Comparison of ENCODE assay signal across 8 cellular contexts in the genomic region with DNA sequence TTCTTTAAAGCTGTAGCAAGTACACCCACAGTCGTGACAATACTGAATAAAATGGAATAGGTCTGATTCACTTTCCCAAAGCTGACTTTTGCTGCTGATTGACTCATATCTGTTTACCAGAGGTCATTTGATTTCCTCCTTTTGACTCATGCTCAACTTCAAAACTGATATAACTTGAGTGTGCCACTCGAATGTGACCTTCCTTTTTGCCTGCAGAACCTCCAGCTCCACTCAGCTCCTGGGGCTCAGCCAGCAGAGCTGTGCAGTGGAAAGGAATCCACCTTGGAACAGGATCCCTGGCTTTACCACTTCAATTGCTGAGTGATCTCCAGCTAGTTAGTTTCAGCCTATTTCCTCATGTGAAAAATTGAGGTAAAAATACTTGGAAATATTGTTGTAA.
DNase-seq lines count a peak whose midpoint lies in the region; ATAC-seq and TF ChIP-seq lines count a peak whose summit lies in the region.

No MANE protein-coding gene starts in this region.

- H3K27ac ChIP-seq in epithelial cell of prostate (peak overlapping the region; percentile 92), neuronal stem cell (replicated peaks; ENCODE audit: low read length) (no peak overlapping the region)

- H3K4me2 ChIP-seq in neuronal stem cell (ENCODE audit: insufficient read depth, low read length, poor library complexity, severe bottlenecking) = no peak overlapping the region

- H3K18ac ChIP-seq in neuronal stem cell (ENCODE audit: low read length) = no peak overlapping the region

- no peaks in the 10 kb centered on the region for H3K36me3 Mint-ChIP-seq in stimulated activated naive CD8-positive, alpha-beta T cell treated with anti-CD3 and anti-CD28 coated beads, Interleukin-15, Interleukin-2, amounts not matched to agents 100 ng/mL and 50 ng/mL, for 24 hours (ENCODE audit: low read depth)

- no peak overlapping the region for H3K27ac Mint-ChIP-seq in stimulated activated naive CD8-positive, alpha-beta T cell treated with anti-CD3 and anti-CD28 coated beads, Interleukin-15, Interleukin-2, amounts not matched to agents 100 ng/mL and 50 ng/mL, for 24 hours

- WGBS in neuronal stem cell (ENCODE audit: extremely low coverage in 2 of 2, insufficient read length in 2 of 2, insufficient replicate concordance in 1 of 2), 2 donors = no CpG with 5 or more reads among the region's 2 CpGs
- 27 to 33% methylated on average over 2 of the region's 2 CpGs for WGBS in lower leg skin, 2 donors

- H4K91ac ChIP-seq in neuronal stem cell (ENCODE audit: low read depth, low read length, poor library complexity) = no peak overlapping the region

- no peak overlapping the region for H2BK120ac ChIP-seq in neuronal stem cell (ENCODE audit: low read depth, low read length)

- H3K4ac ChIP-seq in neuronal stem cell (ENCODE audit: low read length) = no peak overlapping the region

- no peak overlapping the region for H3K14ac ChIP-seq in neuronal stem cell (ENCODE audit: low read length)

- H3K9ac ChIP-seq in neuronal stem cell (ENCODE audit: low read depth, low read length, poor library complexity) = no peak overlapping the region

- H2AK5ac ChIP-seq in neuronal stem cell (ENCODE audit: low read depth, low read length) = no peak overlapping the region

- no peaks in the 10 kb centered on the region for H3K9me3 Mint-ChIP-seq in stimulated activated naive CD8-positive, alpha-beta T cell treated with anti-CD3 and anti-CD28 coated beads, Interleukin-15, Interleukin-2, amounts not matched to agents 100 ng/mL and 50 ng/mL, for 24 hours

- TF ChIP-seq CTCF in lower leg skin (IDR thresholded peaks at IDR 0.05) = no peak

- H2BK15ac ChIP-seq in neuronal stem cell (ENCODE audit: low read length) = no peak overlapping the region

- intact Hi-C loops in lower leg skin (cut with DNase I; ENCODE audit: low total_unique reads) = no loop called here

- peak overlapping the region; percentile 35 for H3K4me3 Mint-ChIP-seq in stimulated activated naive CD8-positive, alpha-beta T cell treated with anti-CD3 and anti-CD28 coated beads, Interleukin-15, Interleukin-2, amounts not matched to agents 100 ng/mL and 50 ng/mL, for 24 hours

- H3K4me1 Mint-ChIP-seq in stimulated activated naive CD8-positive, alpha-beta T cell treated with anti-CD3 and anti-CD28 coated beads, Interleukin-15, Interleukin-2, amounts not matched to agents 100 ng/mL and 50 ng/mL, for 24 hours (ENCODE audit: low read depth) = no peaks in the 10 kb centered on the region

- no peak overlapping the region for H4K8ac ChIP-seq in neuronal stem cell (ENCODE audit: low read depth, low read length)

- H3K79me1 ChIP-seq in neuronal stem cell (ENCODE audit: low read depth, low read length) = no peaks in the 10 kb centered on the region

- H3K4me1 ChIP-seq in neuronal stem cell (ENCODE audit: control insufficient read depth in 2 of 2, insufficient read depth in 1 of 2, low read depth in 1 of 2, low read length in 2 of 2) = peaks cover 3 to 6% of the 10 kb centered on the region in 2 donors

- peak; percentile 53 for ATAC-seq in GM21381 (IDR thresholded peaks at IDR 0.05; ENCODE audit: unreplicated experiment)

- H3K9me3 ChIP-seq in neuronal stem cell (replicated peaks in 1 of 2; ENCODE audit: control insufficient read depth in 2 of 2, insufficient read depth in 1 of 2, low read depth in 1 of 2, low read length in 2 of 2) = no peaks in the 10 kb centered on the region

- peak; percentile 76 for DNase-seq in GM04503 (ENCODE audit: low read depth)
- DNase-seq in HT1080 (ENCODE audit: low read depth) = peak; percentile 96
- peak; percentile 82 for DNase-seq in epithelial cell of prostate (ENCODE audit: low read depth, low spot score)
- DNase-seq in NCI-H2081 (lab: John Stamatoyannopoulos, UW) = no peak
- no peak for DNase-seq in neuronal stem cell (ENCODE audit: low spot score)
- DNase-seq in lower leg skin (ENCODE audit: low spot score in 2 of 2) = no peak

- no peak overlapping the region for H2AFZ ChIP-seq in neuronal stem cell (ENCODE audit: low read length)

- TF ChIP-seq POLR2A in lower leg skin (IDR thresholded peaks at IDR 0.05) = no peak

- no peak overlapping the region for H2BK5ac ChIP-seq in neuronal stem cell (ENCODE audit: low read length)

- no peaks in the 10 kb centered on the region for H3K27me3 ChIP-seq in neuronal stem cell (ENCODE audit: control insufficient read depth in 3 of 3, insufficient read depth in 3 of 3, low read depth in 1 of 3, low read length in 3 of 3)

- H3K23ac ChIP-seq in neuronal stem cell (ENCODE audit: low read depth, low read length, poor library complexity) = no peak overlapping the region

- H3K36me3 ChIP-seq in neuronal stem cell (replicated peaks in 1 of 2; ENCODE audit: control insufficient read depth in 2 of 2, insufficient read depth in 2 of 2, low read length in 2 of 2) = no peaks in the 10 kb centered on the region

- H3K27me3 Mint-ChIP-seq in stimulated activated naive CD8-positive, alpha-beta T cell treated with anti-CD3 and anti-CD28 coated beads, Interleukin-15, Interleukin-2, amounts not matched to agents 100 ng/mL and 50 ng/mL, for 24 hours = peaks cover 27% of the 10 kb centered on the region

- no peak overlapping the region for H2BK12ac ChIP-seq in neuronal stem cell (ENCODE audit: low read length)

- H3K4me3 ChIP-seq in neuronal stem cell (ENCODE audit: low read length in 2 of 2) (no peak overlapping the region), lower leg skin (ENCODE audit: low read depth, poor library complexity, severe bottlenecking) (no peak overlapping the region)

Comparison
In these comparisons a context has a peak if more than half of its experiments do, and no peak if none do; other contexts are left out.
1. DNase-seq: peak in GM04503 (single experiment), HT1080 (single experiment) and epithelial cell of prostate (single experiment); none in NCI-H2081 (0 of 2), neuronal stem cell (single experiment) and lower leg skin (0 of 2).